Comparison of ENCODE assay signal across 15 cellular contexts in the genomic region with DNA sequence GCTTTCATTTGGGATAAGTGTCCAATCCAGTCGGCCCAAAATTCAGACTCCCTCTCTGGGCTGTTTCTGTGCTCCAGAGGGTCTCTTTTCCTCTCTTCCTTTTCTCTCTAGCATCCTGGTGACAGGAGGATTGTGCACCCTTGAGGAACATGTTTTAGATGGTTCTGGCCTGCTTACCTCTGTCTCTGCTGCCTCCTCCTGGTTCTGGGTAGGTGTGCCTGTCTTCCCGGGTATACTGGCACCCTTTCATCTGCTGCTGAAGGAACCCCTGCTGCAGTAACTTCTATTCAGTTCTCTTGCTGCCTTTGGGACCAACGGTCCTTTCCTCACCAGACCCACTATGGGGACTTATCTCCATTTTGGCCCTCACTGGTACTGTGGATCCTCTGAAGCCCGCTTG. TPM values are rescaled to one million over a fixed set of nuclear protein-coding genes. Genes with fewer than 3 reads are reported as not detected.
DNase-seq lines count a peak whose midpoint lies in the region; ATAC-seq and TF ChIP-seq lines count a peak whose summit lies in the region.
"Had no signal": no experiment of that assay in that cellular context is flagged by ENCODE, and none has a peak within 500 bp of the region (broad histone marks: within the 10 kb centered on the region; RNA-seq: fewer than 3 reads in every experiment).

No MANE protein-coding gene starts in this region.

- H3K4me1 ChIP-seq in body of pancreas, result no peaks in the 10 kb centered on the region
- H3K4me1 ChIP-seq: gastroesophageal sphincter had no signal

- H3K4me3 ChIP-seq in body of pancreas, result no peak overlapping the region
- H3K4me3 ChIP-seq: gastroesophageal sphincter, MG63 had no signal

- intact Hi-C loops in body of pancreas (cut with DNase I), result no loop called here
- intact Hi-C loops in head of caudate nucleus (cut with DNase I), result no loop called here

- WGBS in body of pancreas, 2 donors, result 89 to 92% methylated on average over 4 of the region's 4 CpGs

- TF ChIP-seq POLR2A in erythroblast (IDR thresholded peaks at IDR 0.05; ENCODE audit: low read length) (no peak), body of pancreas (IDR thresholded peaks at IDR 0.05) (no peak)

- peaks cover 0 to 27% (median 0%) of the 10 kb centered on the region in 3 donors for H3K9me3 ChIP-seq in body of pancreas
- H3K9me3 ChIP-seq: gastroesophageal sphincter had no signal

- ATAC-seq in GM18858 (IDR thresholded peaks at IDR 0.05; ENCODE audit: unreplicated experiment) (peak; percentile 24), GM21825 (IDR thresholded peaks at IDR 0.05; ENCODE audit: unreplicated experiment) (peak; percentile 34), body of pancreas (no peak)
- ATAC-seq: activated CD8-positive, alpha-beta T cell treated with anti-CD3 and anti-CD28 coated beads for 36 hours; gastroesophageal sphincter; PC-3 had no signal

- DNase-seq in NCI-H69 (lab: John Stamatoyannopoulos, UW) (peak; percentile 7), erythroblast (lab: John Stamatoyannopoulos, UW) (peak; percentile 27 to 36), NCI-H2107 (lab: John Stamatoyannopoulos, UW) (no peak), body of pancreas (no peak), head of caudate nucleus (no peak), NCI-H1417 treated with DMSO at 0.1 percent for 48 hours (lab: John Stamatoyannopoulos, UW) (no peak)
- DNase-seq: activated CD8-positive, alpha-beta T cell treated with anti-CD3 and anti-CD28 coated beads for 36 hours; CD4-positive, CD25-positive, alpha-beta regulatory T cell; effector CD8-positive, alpha-beta T cell; MG63; NCI-H2171 treated with DMSO at 0.1 percent for 48 hours; PC-3 had no signal

- no peaks in the 10 kb centered on the region for H3K36me3 ChIP-seq in body of pancreas (replicated peaks in 1 of 2; ENCODE audit: insufficient read depth in 1 of 2, low read depth in 2 of 2)
- H3K36me3 ChIP-seq: gastroesophageal sphincter had no signal

- TF ChIP-seq CTCF in body of pancreas (IDR thresholded peaks at IDR 0.05), result no peak

- H3K27ac ChIP-seq in body of pancreas, result no peak overlapping the region
- H3K27ac ChIP-seq: gastroesophageal sphincter had no signal

- no peaks in the 10 kb centered on the region for H3K27me3 ChIP-seq in body of pancreas
- H3K27me3 ChIP-seq: gastroesophageal sphincter, MG63 had no signal

RNA-seq across cellular contexts. Expression of gene HMGB2, which starts 53.2 kb away (rescaled TPM):
- total RNA-seq in body of pancreas, result 10 to 100 TPM; 16.2 to 18.7 TPM

Comparison
In these comparisons a context has a peak if more than half of its experiments do, and no peak if none do; other contexts are left out.
1. DNase-seq: peak in NCI-H69 (single experiment) and erythroblast (2 of 2); none in NCI-H2107 (single experiment), body of pancreas (0 of 4), head of caudate nucleus (0 of 42) and NCI-H1417 treated with DMSO at 0.1 percent for 48 hours (single experiment).